8 cellular contexts compared by ENCODE assay signal in genomic region chr18:35042389-35043066, GRCh38. TPM values are rescaled to one million over a fixed set of nuclear protein-coding genes. Genes with fewer than 3 reads are reported as not detected.
A peak's percentile ranks its signal among the peaks of the same experiment; 100 is the strongest.
DNase-seq lines count a peak whose midpoint lies in the region; ATAC-seq, FAIRE-seq and TF ChIP-seq lines count a peak whose summit lies in the region.

No MANE protein-coding gene starts in this region.

- peak overlapping the region; percentile 91 for H3K27ac ChIP-seq in CD4-positive, CD25-positive, alpha-beta regulatory T cell (ENCODE audit: insufficient read depth, low read length, poor library complexity, severe bottlenecking)
- H3K27ac ChIP-seq in HCT116 (ENCODE audit: low read depth, low read length) (no peak overlapping the region), kidney (ENCODE audit: low read depth in 2 of 2, low read length in 2 of 2) (peak overlapping the region; percentile 26 to 91), testis (peak overlapping the region in 1 of 2 donors; percentile 70)

- intact Hi-C loops in HCT116 (cut with micrococcal nuclease), result no loop called here
- intact Hi-C loops in kidney (cut with DNase I), result no loop called here
- intact Hi-C loops in testis (cut with DNase I; ENCODE audit: low total_unique reads), result no loop called here

- H3K27ac Mint-ChIP-seq in CD4-positive, CD25-positive, alpha-beta regulatory T cell, result peak overlapping the region; percentile 96 to 99 (median 96)

- H3K9me3 Mint-ChIP-seq in CD4-positive, CD25-positive, alpha-beta regulatory T cell, result peaks cover 0 to 3% (median 0%) of the 10 kb centered on the region in 7 donors

- H3K27me3 ChIP-seq in CD4-positive, CD25-positive, alpha-beta regulatory T cell (ENCODE audit: control insufficient read depth, insufficient read depth, low read length), result no peaks in the 10 kb centered on the region
- H3K27me3 ChIP-seq in HCT116 (ENCODE audit: insufficient read depth, low read length), result no peaks in the 10 kb centered on the region
- no peaks in the 10 kb centered on the region for H3K27me3 ChIP-seq in adipocyte (replicated peaks; ENCODE audit: control insufficient read depth, insufficient read depth, low read length)
- no peaks in the 10 kb centered on the region for H3K27me3 ChIP-seq in testis

- peak overlapping the region; percentile 98 for H3K4me2 ChIP-seq in HCT116 (ENCODE audit: low read length)

- BruUV-seq in HCT116 (replicated peaks; lab: Mats Ljungman, UMichigan), result no TSS peak

- TF ChIP-seq CTCF in HCT116 (IDR thresholded peaks at IDR 0.05 in 2 of 3, conservative IDR thresholded peaks at IDR 0.05 in 1 of 3; ENCODE audit: borderline replicate concordance in 1 of 3, insufficient read depth in 1 of 3, low read depth in 2 of 3, low read length in 2 of 3), result no peak
- no peak for TF ChIP-seq CTCF in kidney (IDR thresholded peaks at IDR 0.05; ENCODE audit: borderline replicate concordance, extremely low read depth, insufficient read depth)
- no peak for TF ChIP-seq CTCF in testis (IDR thresholded peaks at IDR 0.05)

- CTCF ChIA-PET in HCT116 (lab: Charles Lee), result interaction anchor here (1.0 kb wide), 1 partner anchor 101 kb away, joined by 4 read pairs; no protein-coding TSS in a partner anchor

- peaks cover 14% of the 10 kb centered on the region; the same call in 1 of the 2 replicates for H3K79me2 ChIP-seq in HCT116 (ENCODE audit: insufficient read depth, low read length)

- H2AFZ ChIP-seq in HCT116 (ENCODE audit: low read depth, low read length, poor library complexity, severe bottlenecking), result no peak overlapping the region

- H3K27me3 Mint-ChIP-seq in CD4-positive, CD25-positive, alpha-beta regulatory T cell, result peaks cover 7% of the 10 kb centered on the region

- TF ChIP-seq RAD21 in HCT116 (IDR thresholded peaks at IDR 0.05; ENCODE audit: low read depth), result no peak

- POLR2A ChIA-PET in HCT116 (lab: Charles Lee), result no interaction called here

- H4K20me1 ChIP-seq in HCT116 (ENCODE audit: insufficient read depth), result no peaks in the 10 kb centered on the region

- H3K9ac ChIP-seq in HCT116 (ENCODE audit: low read length), result no peak overlapping the region
- H3K9ac ChIP-seq in adipocyte (ENCODE audit: low read length), result peak overlapping the region; percentile 84
- peak overlapping the region; percentile 84 to 92 for H3K9ac ChIP-seq in kidney (ENCODE audit: low read length in 2 of 2)

- RAD21 ChIA-PET in HCT116 (lab: Charles Lee; ENCODE audit: low non-redundant PET in 1 of 2, low total read pairs in 2 of 2, uncharacterized antibody in 2 of 2, unreplicated experiment in 2 of 2), result no interaction called here

- TF ChIP-seq POLR2A in HCT116 (IDR thresholded peaks at IDR 0.05; ENCODE audit: borderline replicate concordance, extremely low read depth, insufficient read depth, insufficient read length) (no peak), testis (IDR thresholded peaks at IDR 0.05) (no peak)

- WGBS in testis, 2 donors, result 17 to 18% methylated on average over 5 of the region's 5 CpGs

- peak overlapping the region; percentile 98 for H3K4me3 ChIP-seq in CD4-positive, CD25-positive, alpha-beta regulatory T cell (ENCODE audit: low read depth, low read length)
- H3K4me3 ChIP-seq in HCT116 (replicated peaks in 1 of 2; ENCODE audit: low read depth in 1 of 2, low read length in 2 of 2) (peak overlapping the region; percentile 65 to 84), adipocyte (ENCODE audit: low read length) (peak overlapping the region; percentile 94), kidney (ENCODE audit: low read length in 2 of 2) (peak overlapping the region; percentile 94 to 98), testis (peak overlapping the region; percentile 64 to 74)

- peaks cover 58% of the 10 kb centered on the region for H3K4me1 ChIP-seq in CD4-positive, CD25-positive, alpha-beta regulatory T cell (ENCODE audit: control insufficient read depth, insufficient read depth, low read length, poor library complexity, severe bottlenecking)
- peaks cover 14 to 25% of the 10 kb centered on the region in 2 experiments for H3K4me1 ChIP-seq in HCT116 (ENCODE audit: control insufficient read depth in 1 of 2, insufficient read depth in 2 of 2, low read length in 2 of 2)
- peaks cover 27% of the 10 kb centered on the region for H3K4me1 ChIP-seq in adipocyte (ENCODE audit: control insufficient read depth, insufficient read depth, low read length)
- peaks cover 2 to 3% of the 10 kb centered on the region in 2 donors for H3K4me1 ChIP-seq in kidney (ENCODE audit: control insufficient read depth in 1 of 2, insufficient read depth in 1 of 2, low read depth in 1 of 2, low read length in 2 of 2)
- peaks cover 21% of the 10 kb centered on the region for H3K4me1 ChIP-seq in testis

- peak; percentile 60 to 61 for ATAC-seq in CD4-positive, CD25-positive, alpha-beta regulatory T cell (ENCODE audit: low read depth in 2 of 2)
- ATAC-seq in HCT116 (no peak), GM18868 (IDR thresholded peaks at IDR 0.05; ENCODE audit: unreplicated experiment) (no peak)

- no peaks in the 10 kb centered on the region for H3K36me3 ChIP-seq in CD4-positive, CD25-positive, alpha-beta regulatory T cell (ENCODE audit: control insufficient read depth, insufficient read depth, low read length)
- H3K36me3 ChIP-seq in HCT116 (ENCODE audit: control insufficient read depth in 1 of 2, insufficient read depth in 2 of 2, low read length in 2 of 2) (no peaks in the 10 kb centered on the region), adipocyte (ENCODE audit: control insufficient read depth, insufficient read depth, low read length, severe bottlenecking) (no peaks in the 10 kb centered on the region), kidney (ENCODE audit: control insufficient read depth in 1 of 2, insufficient read depth in 2 of 2, low read length in 2 of 2) (no peaks in the 10 kb centered on the region), testis (ENCODE audit: low read depth, missing control alignments) (no peaks in the 10 kb centered on the region)

- H3K9me3 ChIP-seq in CD4-positive, CD25-positive, alpha-beta regulatory T cell (ENCODE audit: control insufficient read depth in 2 of 2, low read length in 2 of 2), result no peaks in the 10 kb centered on the region
- H3K9me3 ChIP-seq in HCT116 (ENCODE audit: control insufficient read depth in 1 of 2, insufficient read depth in 1 of 2, low read depth in 1 of 2, low read length in 2 of 2) (no peaks in the 10 kb centered on the region), adipocyte (ENCODE audit: control insufficient read depth, low read length) (no peaks in the 10 kb centered on the region), kidney (ENCODE audit: control insufficient read depth in 1 of 2, low read length in 2 of 2) (no peaks in the 10 kb centered on the region), testis (no peaks in the 10 kb centered on the region)

- no peaks in the 10 kb centered on the region for H3K36me3 Mint-ChIP-seq in CD4-positive, CD25-positive, alpha-beta regulatory T cell

- H3K4me3 Mint-ChIP-seq in CD4-positive, CD25-positive, alpha-beta regulatory T cell, result peak overlapping the region; percentile 86 to 98 (median 92)

- no peaks in the 10 kb centered on the region for H3K9me2 ChIP-seq in HCT116 (ENCODE audit: insufficient read depth)

- no peak for FAIRE-seq in kidney (lab: Jason Lieb, UNC)

- peaks cover 39 to 63% (median 57%) of the 10 kb centered on the region in 4 donors for H3K4me1 Mint-ChIP-seq in CD4-positive, CD25-positive, alpha-beta regulatory T cell

- DNase-seq in CD4-positive, CD25-positive, alpha-beta regulatory T cell, result peak in 2 of 3 donors; percentile 76 to 80
- no peak for DNase-seq in HCT116 (ENCODE audit: low read depth, low spot score)
- no peak for DNase-seq in adipocyte (ENCODE audit: low read depth)
- no peak for DNase-seq in kidney
- DNase-seq in testis, result no peak
- no peak for DNase-seq in NCI-H748 (lab: John Stamatoyannopoulos, UW; ENCODE audit: unreplicated experiment)
- DNase-seq in DMS153 (lab: John Stamatoyannopoulos, UW), result no peak

TF ChIP-seq in HCT116, 20 proteins besides CTCF, POLR2A, EP300 and RAD21:
- TF ChIP-seq ZFX (IDR thresholded peaks at IDR 0.05), result no peak
- TF ChIP-seq ZBTB33 (IDR thresholded peaks at IDR 0.05; ENCODE audit: extremely low read depth, insufficient replicate concordance, low read length), result no peak
- no peak for TF ChIP-seq EGR1 (IDR thresholded peaks at IDR 0.05; ENCODE audit: low read depth)
- no peak for TF ChIP-seq JUND (IDR thresholded peaks at IDR 0.05)
- no peak for TF ChIP-seq TCF7L2 (IDR thresholded peaks at IDR 0.05; ENCODE audit: borderline replicate concordance, extremely low read depth, insufficient read depth, insufficient read length)
- TF ChIP-seq SRF (IDR thresholded peaks at IDR 0.05; ENCODE audit: low read depth), result no peak

RNA-seq across cellular contexts. Expression of gene MAPRE2, which starts 1.3 kb away (rescaled TPM):
- total RNA-seq in CD4-positive, CD25-positive, alpha-beta regulatory T cell, result 82.5 TPM
- polyA plus RNA-seq in CD4-positive, CD25-positive, alpha-beta regulatory T cell, result 10 to 100 TPM; 62.2 to 74.3 (median 66.6) TPM
- total RNA-seq in HCT116 (2021; ENCODE audit: unreplicated experiment) (17.2 TPM), kidney (30.2 TPM), testis (10 to 100 TPM; 15.2 to 17.2 TPM)
- 8.1 and 9.0 TPM in 2 replicates for polyA plus RNA-seq in HCT116 (2012)
- polyA plus RNA-seq in kidney (ENCODE audit: insufficient read depth, low read depth, low replicate concordance) (15.2 TPM), testis (ENCODE audit: insufficient read depth, low read depth, low replicate concordance) (14.8 TPM)

Comparison
In these comparisons a context has a peak if more than half of its experiments do, and no peak if none do; other contexts are left out.
1. ATAC-seq: peak in CD4-positive, CD25-positive, alpha-beta regulatory T cell (2 of 2); none in HCT116 (single experiment) and GM18868 (single experiment).
2. DNase-seq: peak in CD4-positive, CD25-positive, alpha-beta regulatory T cell (2 of 3); none in HCT116 (single experiment), adipocyte (single experiment), kidney (single experiment), testis (single experiment), NCI-H748 (single experiment) and DMS153 (single experiment).
3. Peak in every context shown above with its lines, with median percentiles within 50 percentile points of each other: H3K4me3 ChIP-seq.